In the genomic region with DNA sequence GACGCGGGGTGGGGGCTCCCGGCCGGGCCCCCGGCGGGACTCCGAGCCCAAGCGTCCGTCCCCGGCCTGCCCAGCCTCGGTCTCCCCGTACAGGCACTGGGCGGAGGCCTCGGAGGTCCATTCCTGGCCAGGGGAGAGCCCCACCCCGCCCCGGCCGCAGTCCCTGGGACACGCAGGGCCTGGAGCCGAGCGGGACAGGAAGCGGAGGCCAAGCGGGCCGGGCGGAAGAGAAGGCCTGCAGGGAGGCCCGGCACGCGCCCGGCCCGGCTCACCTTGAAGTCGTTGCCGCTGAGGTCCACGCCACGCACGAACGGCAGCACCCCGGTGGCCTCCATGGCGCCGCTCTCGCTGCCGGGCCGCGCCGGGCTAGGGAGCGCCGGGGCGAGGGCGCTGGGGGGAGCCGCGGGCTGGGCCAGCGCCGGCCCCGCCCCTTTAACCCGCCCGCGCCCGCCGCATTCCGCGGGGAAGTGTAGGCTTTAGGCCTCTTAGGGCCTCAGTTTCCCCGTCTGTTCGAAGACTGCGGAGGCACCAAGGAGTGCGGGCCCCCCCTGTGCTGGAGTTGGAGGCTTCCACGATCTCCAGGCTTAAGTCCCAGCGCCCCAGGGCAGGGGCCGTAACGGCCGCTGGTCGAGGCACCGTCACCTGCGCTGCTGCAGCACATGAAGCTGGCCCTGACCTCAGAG, we compare ENCODE assay signal across 8 cellular contexts. TPM values are rescaled to one million over a fixed set of nuclear protein-coding genes. Genes with fewer than 3 reads are reported as not detected.
DNase-seq lines count a peak whose midpoint lies in the region; ATAC-seq and TF ChIP-seq lines count a peak whose summit lies in the region.

TSS of gene FLII (minus strand) at position 383 of the 683 bp plus-strand sequence. CDS start at position 335, 48 bp downstream.

- intact Hi-C loops in Right ventricle myocardium inferior (cut with DNase I) (no loop called here), transverse colon (cut with DNase I; ENCODE audit: low total_unique reads) (no loop called here)

- peaks cover 28% of the 10 kb centered on the region for H3K4me1 Mint-ChIP-seq in activated naive CD8-positive, alpha-beta T cell treated with anti-CD3 and anti-CD28 coated beads, Interleukin-2, amount 10 ng/mL, durations not matched to agents 7 days and 5 days

- DNase-seq in GM10266 (ENCODE audit: extremely low spot score), result peak; percentile 79
- DNase-seq in SK-N-MC (ENCODE audit: low read depth, low spot score), result no peak
- DNase-seq in activated naive CD8-positive, alpha-beta T cell treated with anti-CD3 and anti-CD28 coated beads, Interleukin-2, amount 10 ng/mL, durations not matched to agents 7 days and 5 days, result peak; percentile 74
- DNase-seq in Right ventricle myocardium inferior (ENCODE audit: missing footprints), result peak; percentile 86
- no peak for DNase-seq in omental fat pad (ENCODE audit: low spot score)
- peak; percentile 71 for DNase-seq in transverse colon

- TF ChIP-seq EP300 in transverse colon (IDR thresholded peaks at IDR 0.05; ENCODE audit: low read depth), result no peak

- peaks cover 26 to 50% (median 45%) of the 10 kb centered on the region in 4 donors for H3K4me1 ChIP-seq in transverse colon

- no peaks in the 10 kb centered on the region for H3K9me3 Mint-ChIP-seq in activated naive CD8-positive, alpha-beta T cell treated with anti-CD3 and anti-CD28 coated beads, Interleukin-2, amount 10 ng/mL, durations not matched to agents 7 days and 5 days

- H3K4me3 ChIP-seq in SK-N-MC (peak within 1 kb of the TSS; percentile 89), transverse colon (peak within 1 kb of the TSS; percentile 95 to 98 (median 98))

- H3K9me3 ChIP-seq in SK-N-MC (ENCODE audit: low read depth, low read length) (no peaks in the 10 kb centered on the region), transverse colon (no peaks in the 10 kb centered on the region)

- H3K9ac ChIP-seq in SK-N-MC (ENCODE audit: insufficient read length), result peak within 1 kb of the TSS; percentile 87

- TF ChIP-seq POLR2A in transverse colon (IDR thresholded peaks at IDR 0.05), result peak; percentile 60

- TF ChIP-seq CTCF in GM10266 (IDR thresholded peaks at IDR 0.05; ENCODE audit: control insufficient read depth, insufficient read depth, low read depth, missing control alignments), result no peak
- no peak for TF ChIP-seq CTCF in omental fat pad (IDR thresholded peaks at IDR 0.05)
- TF ChIP-seq CTCF in transverse colon (IDR thresholded peaks at IDR 0.05), result no peak

- 1% methylated on average over 43 of the region's 71 CpGs; no CpG with 5 or more reads in 1 of the 2 donors for WGBS in transverse colon (ENCODE audit: low coverage in 1 of 2), 2 donors

- H3K27ac ChIP-seq in SK-N-MC, result no peak within 1 kb of the TSS
- H3K27ac ChIP-seq in transverse colon, result peak within 1 kb of the TSS; percentile 97 to 99 (median 98)

- ATAC-seq in HG03045 (IDR thresholded peaks at IDR 0.05; ENCODE audit: unreplicated experiment) (peak; percentile 31), Right ventricle myocardium inferior (peak; percentile 68), omental fat pad (ENCODE audit: low FRiP score) (peak; percentile 50), HG02623 (IDR thresholded peaks at IDR 0.05; ENCODE audit: unreplicated experiment) (no peak)
- peak; percentile 10 for ATAC-seq in activated naive CD8-positive, alpha-beta T cell treated with anti-CD3 and anti-CD28 coated beads, Interleukin-2, amount 10 ng/mL, durations not matched to agents 7 days and 5 days (ENCODE audit: low read depth)

- POLR2A ChIA-PET in activated naive CD8-positive, alpha-beta T cell treated with anti-CD3 and anti-CD28 coated beads, Interleukin-2, amount 10 ng/mL, durations not matched to agents 7 days and 5 days (lab: Charles Lee), result interaction anchor here (0.7 to 1.6 kb wide), 4 partner anchors 32 to 76 kb away, joined by 3 to 7 read pairs (median 4); partner anchors contain the start of genes SMCR8 and TOP3A

- H3K36me3 ChIP-seq in SK-N-MC (ENCODE audit: insufficient read depth, low read length) (no peaks in the 10 kb centered on the region; the same call in 1 of the 2 replicates), transverse colon (peaks cover 0 to 19% (median 8%) of the 10 kb centered on the region in 4 donors)

- no peaks in the 10 kb centered on the region for H3K27me3 Mint-ChIP-seq in activated naive CD8-positive, alpha-beta T cell treated with anti-CD3 and anti-CD28 coated beads, Interleukin-2, amount 10 ng/mL, durations not matched to agents 7 days and 5 days

- in situ Hi-C loops in transverse colon (cut with MboI; ENCODE audit: low pct_ligation_motif_present in 1 of 4, low pct_unique_long_range_greater_than_20kb in 1 of 4, low sequenced_read_pairs in 3 of 4), result no loop called here

- H3K27me3 ChIP-seq in transverse colon, result no peaks in the 10 kb centered on the region

- peak within 1 kb of the TSS; percentile 92 for H3K27ac Mint-ChIP-seq in activated naive CD8-positive, alpha-beta T cell treated with anti-CD3 and anti-CD28 coated beads, Interleukin-2, amount 10 ng/mL, durations not matched to agents 7 days and 5 days

- peaks cover 4% of the 10 kb centered on the region for H3K36me3 Mint-ChIP-seq in activated naive CD8-positive, alpha-beta T cell treated with anti-CD3 and anti-CD28 coated beads, Interleukin-2, amount 10 ng/mL, durations not matched to agents 7 days and 5 days

- peak within 1 kb of the TSS; percentile 99 for H3K4me3 Mint-ChIP-seq in activated naive CD8-positive, alpha-beta T cell treated with anti-CD3 and anti-CD28 coated beads, Interleukin-2, amount 10 ng/mL, durations not matched to agents 7 days and 5 days

RNA-seq across cellular contexts. Expression of gene FLII, which starts in this region (rescaled TPM):
- total RNA-seq in activated naive CD8-positive, alpha-beta T cell treated with anti-CD3 and anti-CD28 coated beads, Interleukin-2, amount 10 ng/mL, durations not matched to agents 7 days and 5 days, result 100 to 1,000 TPM; 334 to 354 TPM
- total RNA-seq in Right ventricle myocardium inferior, result 299 TPM
- total RNA-seq in omental fat pad, result 100 to 1,000 TPM; 198 to 328 (median 324) TPM
- 100 to 1,000 TPM; 365 to 919 (median 428) TPM for total RNA-seq in transverse colon

Comparison
In these comparisons a context has a peak if more than half of its experiments do, and no peak if none do; other contexts are left out.
1. DNase-seq: peak in GM10266 (single experiment), activated naive CD8-positive, alpha-beta T cell treated with anti-CD3 and anti-CD28 coated beads, Interleukin-2, amount 10 ng/mL, durations not matched to agents 7 days and 5 days (single experiment), Right ventricle myocardium inferior (single experiment) and transverse colon (single experiment); none in SK-N-MC (single experiment) and omental fat pad (single experiment).